ENCODE assay signal across 1 cellular context in genomic region chr9:134699343-134699740, GRCh38.
TF ChIP-seq lines count a peak whose summit lies in the region.

No MANE protein-coding gene starts in this region.

TF ChIP-seq in IMR-90, 13 proteins besides CTCF, POLR2A, EP300 and RAD21:
- TF ChIP-seq ELK1 (IDR thresholded peaks at IDR 0.05; ENCODE audit: borderline replicate concordance, low read depth, low read length) (no peak), MAFK (IDR thresholded peaks at IDR 0.05; ENCODE audit: low read depth, low read length) (no peak), RFX5 (IDR thresholded peaks at IDR 0.05; ENCODE audit: low read depth, low read length) (no peak), FOS (IDR thresholded peaks at IDR 0.05; ENCODE audit: low read depth, low read length) (no peak), BHLHE40 (IDR thresholded peaks at IDR 0.05; ENCODE audit: low read depth, low read length) (no peak), USF2 (IDR thresholded peaks at IDR 0.05; ENCODE audit: low read depth, low read length) (no peak), NFE2L2 (IDR thresholded peaks at IDR 0.05; ENCODE audit: low read depth, low read length) (no peak)
